In genomic region chr20:14404515-14404914, GRCh38 we compare ENCODE assay signal across 10 cellular contexts.
"Had no signal": no experiment of that assay in that cellular context is flagged by ENCODE, and none has a peak within 500 bp of the region (broad histone marks: within the 10 kb centered on the region; RNA-seq: fewer than 3 reads in every experiment).

No MANE protein-coding gene starts in this region.

- H3K4me1 Mint-ChIP-seq: IgD-negative memory B cell had no signal

- H3K9me3 Mint-ChIP-seq: IgD-negative memory B cell had no signal

- H3K4me3 Mint-ChIP-seq: HFFc6, IgD-negative memory B cell had no signal

- H3K36me3 ChIP-seq: HAP-1 had no signal

- H3K36me3 Mint-ChIP-seq: IgD-negative memory B cell had no signal

- H3K27ac ChIP-seq: GM23248, HL-60 had no signal

- H3K4me1 ChIP-seq: HAP-1 had no signal

- H3K9ac ChIP-seq: GM23248 had no signal

- ATAC-seq: HCT116, HepG2 had no signal

- H3K27me3 Mint-ChIP-seq: IgD-negative memory B cell had no signal

- H3K4me3 ChIP-seq: GM23248, HAP-1 had no signal

- FAIRE-seq: HepG2 had no signal

- DNase-seq: GM23248, GOT3, H7, HFFc6, KBM-7 had no signal

- H2AFZ ChIP-seq: GM23248 had no signal

- H3K27ac Mint-ChIP-seq: HFFc6, IgD-negative memory B cell had no signal

- H3K9me3 ChIP-seq: HAP-1 had no signal
